3 cellular contexts compared by ENCODE assay signal in genomic region chr5:141375444-141376155, GRCh38. TPM values are rescaled to one million over a fixed set of nuclear protein-coding genes. Genes with fewer than 3 reads are reported as not detected.
"Had no signal": no experiment of that assay in that cellular context is flagged by ENCODE, and none has a peak within 500 bp of the region (broad histone marks: within the 10 kb centered on the region; RNA-seq: fewer than 3 reads in every experiment).

No MANE protein-coding gene starts in this region.

RNA-seq across cellular contexts. Expression of gene PCDHGA6, which starts 1.9 kb away (rescaled TPM):
- total RNA-seq: hepatocyte had no signal
- polyA plus RNA-seq: naive thymus-derived CD4-positive, alpha-beta T cell; smooth muscle cell had no signal

RNA-seq across cellular contexts. Expression of gene PCDHGB3, which starts 5.6 kb away (rescaled TPM):
- total RNA-seq: hepatocyte, smooth muscle cell had no signal
- polyA plus RNA-seq: hepatocyte, smooth muscle cell had no signal

RNA-seq across cellular contexts. Expression of gene PCDHGA7, which starts 6.9 kb away (rescaled TPM):
- polyA plus RNA-seq: hepatocyte; naive thymus-derived CD4-positive, alpha-beta T cell; smooth muscle cell had no signal

RNA-seq across cellular contexts. Expression of gene PCDHGA5, which starts 11.6 kb away (rescaled TPM):
- polyA plus RNA-seq: hepatocyte; naive thymus-derived CD4-positive, alpha-beta T cell; smooth muscle cell had no signal

RNA-seq across cellular contexts. Expression of gene PCDHGB4, which starts 11.9 kb away (rescaled TPM):
- polyA plus RNA-seq: naive thymus-derived CD4-positive, alpha-beta T cell had no signal
